In the genomic region with DNA sequence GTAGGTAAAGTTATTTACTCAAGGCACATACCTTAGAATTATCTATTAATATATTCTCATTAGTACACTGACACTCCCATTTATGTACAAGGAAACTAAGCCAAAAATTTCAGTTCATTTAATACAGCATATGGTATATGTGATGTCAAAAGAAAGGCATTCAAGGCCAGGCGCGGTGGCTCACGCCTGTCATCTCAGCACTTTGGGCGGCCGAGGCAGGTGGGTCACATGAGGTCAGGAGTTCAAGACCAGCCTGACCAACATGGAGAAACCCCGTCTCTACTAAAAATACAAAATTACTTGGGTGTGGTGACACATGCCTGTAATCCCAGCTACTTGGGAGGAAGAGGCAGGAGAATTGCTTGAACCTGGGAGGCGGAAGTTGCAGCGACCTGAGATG, we compare ENCODE assay signal across 3 cellular contexts.
"Had no signal": no experiment of that assay in that cellular context is flagged by ENCODE, and none has a peak within 500 bp of the region (broad histone marks: within the 10 kb centered on the region; RNA-seq: fewer than 3 reads in every experiment).

No MANE protein-coding gene starts in this region.

- DNase-seq: GDM1, GF-D8 had no signal

- H3K4me3 ChIP-seq: GM12878 had no signal

- ATAC-seq: GM12878 had no signal
